14 cellular contexts compared by ENCODE assay signal in the genomic region with DNA sequence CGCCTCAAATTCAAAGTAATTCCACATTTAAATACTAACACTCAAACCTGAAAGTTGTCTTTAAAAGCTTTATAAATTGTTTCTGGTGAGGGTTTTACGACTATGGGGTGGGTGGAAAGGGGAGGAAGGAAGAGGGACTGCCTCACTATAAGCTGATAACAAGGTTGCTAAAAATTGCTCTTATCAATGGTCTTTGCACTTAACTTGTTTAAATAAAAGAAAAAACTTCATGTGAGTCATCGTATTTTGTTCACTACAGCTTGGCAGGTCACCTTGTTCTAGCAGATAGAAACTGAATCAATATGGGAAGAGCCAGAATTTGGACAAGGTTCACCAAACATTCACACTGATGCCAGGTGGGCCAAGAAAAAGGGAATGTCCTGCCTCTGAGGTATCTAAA.
DNase-seq lines count a peak whose midpoint lies in the region; ATAC-seq and TF ChIP-seq lines count a peak whose summit lies in the region.
"Had no signal": no experiment of that assay in that cellular context is flagged by ENCODE, and none has a peak within 500 bp of the region (broad histone marks: within the 10 kb centered on the region; RNA-seq: fewer than 3 reads in every experiment).

No MANE protein-coding gene starts in this region.

- DNase-seq in HuH-7.5 (ENCODE audit: low spot score): peak; percentile 10
- DNase-seq in ascending aorta (ENCODE audit: low spot score in 2 of 2): no peak
- DNase-seq in hepatocyte (ENCODE audit: low spot score): peak; percentile 40
- no peak for DNase-seq in MV-4-11 (lab: John Stamatoyannopoulos, UW)
- DNase-seq: activated gamma-delta T cell treated with Interleukin-2 at 50 U/mL for 16 hours; CD4-positive, alpha-beta T cell; NCI-H1417; stimulated activated CD4-positive, alpha-beta T cell treated with anti-CD3 and anti-CD28 coated beads, Interleukin-4, amount 100 ng/mL, for 24 hours; stimulated activated naive CD4-positive, alpha-beta T cell had no signal

- WGBS in hepatocyte (ENCODE audit: low lambda C conversion rate, missing lambda C conversion rate): 32% methylated on average over 3 of the region's 3 CpGs

- no peak overlapping the region for H2AFZ ChIP-seq in hepatocyte

- H4K20me1 ChIP-seq in hepatocyte (ENCODE audit: insufficient read depth, poor library complexity, severe bottlenecking): no peaks in the 10 kb centered on the region

- peaks cover 0 to 13% of the 10 kb centered on the region in 2 donors for H3K4me1 ChIP-seq in ascending aorta
- H3K4me1 ChIP-seq in hepatocyte (ENCODE audit: insufficient read depth): peaks cover 10% of the 10 kb centered on the region
- H3K4me1 ChIP-seq in subcutaneous abdominal adipose tissue (ENCODE audit: control insufficient read depth in 5 of 5, insufficient read depth in 5 of 5, low read length in 5 of 5): peaks cover 0 to 23% (median 17%) of the 10 kb centered on the region in 5 donors

- H3K36me3 ChIP-seq in ascending aorta: no peaks in the 10 kb centered on the region
- H3K36me3 ChIP-seq in hepatocyte (replicated peaks; ENCODE audit: insufficient read depth, low read depth): no peaks in the 10 kb centered on the region
- H3K36me3 ChIP-seq in subcutaneous abdominal adipose tissue (ENCODE audit: control insufficient read depth in 5 of 5, insufficient read depth in 5 of 5, low read length in 5 of 5): no peaks in the 10 kb centered on the region

- no peaks in the 10 kb centered on the region for H3K27me3 ChIP-seq in ascending aorta
- no peaks in the 10 kb centered on the region for H3K27me3 ChIP-seq in hepatocyte
- no peaks in the 10 kb centered on the region for H3K27me3 ChIP-seq in subcutaneous abdominal adipose tissue (ENCODE audit: control insufficient read depth in 5 of 5, insufficient read depth in 4 of 5, low read length in 5 of 5)

- peak overlapping the region in 1 of 2 donors; percentile 11 for H3K4me3 ChIP-seq in ascending aorta
- no peak overlapping the region for H3K4me3 ChIP-seq in hepatocyte
- H3K4me3 ChIP-seq in subcutaneous abdominal adipose tissue (ENCODE audit: low read depth in 1 of 5, low read length in 5 of 5): no peak overlapping the region

- H3K9me2 ChIP-seq in hepatocyte (replicated peaks; ENCODE audit: insufficient read depth): no peaks in the 10 kb centered on the region

- H3K9ac ChIP-seq in subcutaneous abdominal adipose tissue (ENCODE audit: low read length in 5 of 5): peak overlapping the region in 1 of 5 donors; percentile 17

- no peaks in the 10 kb centered on the region for H3K79me2 ChIP-seq in hepatocyte

- H3K9me3 ChIP-seq in ascending aorta (peaks cover 0 to 6% of the 10 kb centered on the region in 2 donors), hepatocyte (ENCODE audit: low read depth) (no peaks in the 10 kb centered on the region), subcutaneous abdominal adipose tissue (ENCODE audit: control insufficient read depth in 5 of 5, low read length in 5 of 5) (no peaks in the 10 kb centered on the region)

- peak overlapping the region; percentile 42 to 56 for H3K27ac ChIP-seq in ascending aorta
- peak overlapping the region; percentile 3 for H3K27ac ChIP-seq in hepatocyte
- peak overlapping the region; percentile 76 for H3K27ac ChIP-seq in subcutaneous abdominal adipose tissue (ENCODE audit: low read depth, low read length)

- H3K4me2 ChIP-seq in hepatocyte: no peak overlapping the region

- ATAC-seq in GM21717 (IDR thresholded peaks at IDR 0.05; ENCODE audit: unreplicated experiment): no peak
- no peak for ATAC-seq in HG02571 (IDR thresholded peaks at IDR 0.05; ENCODE audit: unreplicated experiment)
- ATAC-seq in GM19023 (IDR thresholded peaks at IDR 0.05; ENCODE audit: unreplicated experiment): no peak
- ATAC-seq: esophagus mucosa had no signal

- no peak for TF ChIP-seq CTCF in ascending aorta (IDR thresholded peaks at IDR 0.05)
- TF ChIP-seq CTCF in hepatocyte (IDR thresholded peaks at IDR 0.05; ENCODE audit: poor library complexity): no peak

- intact Hi-C loops in ascending aorta (cut with DNase I): no loop called here

Comparison
In these comparisons a context has a peak if more than half of its experiments do, and no peak if none do; other contexts are left out.
1. DNase-seq: peak in HuH-7.5 (single experiment) and hepatocyte (single experiment); none in ascending aorta (0 of 2) and MV-4-11 (single experiment).
2. H3K27ac ChIP-seq: peak in every context shown above with its lines; median percentile 76 in subcutaneous abdominal adipose tissue; 49 in ascending aorta; 3 in hepatocyte.